8 cellular contexts compared by ENCODE assay signal in genomic region chr2:178450574-178451429, GRCh38. TPM values are rescaled to one million over a fixed set of nuclear protein-coding genes. Genes with fewer than 3 reads are reported as not detected.
DNase-seq lines count a peak whose midpoint lies in the region; ATAC-seq and TF ChIP-seq lines count a peak whose summit lies in the region.

Gene PJVK (plus strand): TSS chr2:178451378. CDS start chr2:178453410, 2,032 bp downstream.
Gene PRKRA (minus strand): TSS chr2:178451175. CDS start chr2:178451030, 145 bp downstream.

- H3K36me3 Mint-ChIP-seq in T-helper 2 cell treated with Interferon-gamma antibody and Interleukin-4, amounts not matched to agents 5 μg/mL and 100 μg/mL, for 36 hours (ENCODE audit: low read depth), result peaks cover 23% of the 10 kb centered on the region

- peak within 1 kb of the TSS; percentile 98 to 99 for H3K27ac ChIP-seq in ascending aorta
- peak within 1 kb of the TSS; percentile 97 for H3K27ac ChIP-seq in right cardiac atrium (ENCODE audit: low read length)
- H3K27ac ChIP-seq in vagina, result peak within 1 kb of the TSS; percentile 91

- H3K36me3 ChIP-seq in ascending aorta, result peaks cover 6 to 8% of the 10 kb centered on the region in 2 donors
- peaks cover 0 to 8% of the 10 kb centered on the region in 2 donors for H3K36me3 ChIP-seq in vagina

- intact Hi-C loops in ascending aorta (cut with DNase I), result loop anchor here (1.0 to 5.0 kb wide), 5 partner anchors 27 to 1239 kb away; partner anchors contain the start of genes FKBP7 and HNRNPA3
- intact Hi-C loops in right cardiac atrium (cut with DNase I), result loop anchor here in 1 of 4 donors (2.0 kb wide), 1 partner anchor 28 kb away; the partner anchor contains the start of gene FKBP7
- intact Hi-C loops in vagina (cut with DNase I), result loop anchor here (1.0 kb wide), 1 partner anchor 29 kb away; the partner anchor contains the start of gene PLEKHA3

- peak; percentile 85 for ATAC-seq in GM18505 (IDR thresholded peaks at IDR 0.05; ENCODE audit: unreplicated experiment)
- ATAC-seq in HG02970 (IDR thresholded peaks at IDR 0.05; ENCODE audit: low FRiP score, unreplicated experiment), result peak; percentile 87
- ATAC-seq in right cardiac atrium, result peak; percentile 99

- H3K4me3 ChIP-seq in ascending aorta, result peak within 1 kb of the TSS; percentile 93 to 96
- H3K4me3 ChIP-seq in right cardiac atrium (ENCODE audit: low read length), result peak within 1 kb of the TSS; percentile 62
- H3K4me3 ChIP-seq in vagina, result peak within 1 kb of the TSS; percentile 62 to 81

- H3K27me3 ChIP-seq in ascending aorta (no peaks in the 10 kb centered on the region), right cardiac atrium (ENCODE audit: control insufficient read depth, insufficient read depth) (no peaks in the 10 kb centered on the region), vagina (no peaks in the 10 kb centered on the region)

- TF ChIP-seq CTCF in ascending aorta (IDR thresholded peaks at IDR 0.05) (no peak), vagina (IDR thresholded peaks at IDR 0.05) (peak in 1 of 3 experiments; percentile 20)

- peaks cover 4% of the 10 kb centered on the region for H3K27me3 Mint-ChIP-seq in T-helper 2 cell treated with Interferon-gamma antibody and Interleukin-4, amounts not matched to agents 5 μg/mL and 100 μg/mL, for 36 hours (ENCODE audit: low read depth)

- WGBS in right cardiac atrium, result under 1% methylated on average over 91 of the region's 91 CpGs

- H3K4me1 Mint-ChIP-seq in T-helper 2 cell treated with Interferon-gamma antibody and Interleukin-4, amounts not matched to agents 5 μg/mL and 100 μg/mL, for 36 hours (ENCODE audit: low read depth), result peaks cover 26% of the 10 kb centered on the region

- H3K9me3 Mint-ChIP-seq in T-helper 2 cell treated with Interferon-gamma antibody and Interleukin-4, amounts not matched to agents 5 μg/mL and 100 μg/mL, for 36 hours, result no peaks in the 10 kb centered on the region

- H3K4me3 Mint-ChIP-seq in T-helper 2 cell treated with Interferon-gamma antibody and Interleukin-4, amounts not matched to agents 5 μg/mL and 100 μg/mL, for 36 hours, result peak within 1 kb of the TSS; percentile 88

- H3K27ac Mint-ChIP-seq in T-helper 2 cell treated with Interferon-gamma antibody and Interleukin-4, amounts not matched to agents 5 μg/mL and 100 μg/mL, for 36 hours, result peak within 1 kb of the TSS; percentile 93

- H3K9me3 ChIP-seq in ascending aorta (no peaks in the 10 kb centered on the region), right cardiac atrium (ENCODE audit: control insufficient read depth, low read length) (no peaks in the 10 kb centered on the region), vagina (no peaks in the 10 kb centered on the region)

- H3K4me1 ChIP-seq in ascending aorta (peaks cover 7 to 20% of the 10 kb centered on the region in 2 donors), right cardiac atrium (ENCODE audit: control insufficient read depth, insufficient read depth, low read length) (peaks cover 9% of the 10 kb centered on the region), vagina (peaks cover 34% of the 10 kb centered on the region)

- peak; percentile 89 for TF ChIP-seq POLR2A in GM18505 (IDR thresholded peaks at IDR 0.05; ENCODE audit: borderline replicate concordance, extremely low read depth, insufficient read depth, insufficient read length)
- peak in 1 of 2 donors; percentile 88 for TF ChIP-seq POLR2A in vagina (IDR thresholded peaks at IDR 0.05)

- peak; percentile 22 for DNase-seq in NCI-H187 treated with DMSO at 0.1 percent for 48 hours (lab: John Stamatoyannopoulos, UW)
- DNase-seq in T-helper 2 cell treated with Interferon-gamma antibody and Interleukin-4, amounts not matched to agents 5 μg/mL and 100 μg/mL, for 36 hours (ENCODE audit: low spot score), result peak; percentile 97
- peak; percentile 91 to 98 for DNase-seq in ascending aorta (ENCODE audit: low spot score in 2 of 2)
- peak; percentile 98 to 99 (median 99) for DNase-seq in right cardiac atrium
- peak; percentile 99 for DNase-seq in putamen (ENCODE audit: low spot score)
- DNase-seq in vagina (ENCODE audit: extremely low spot score in 2 of 2), result peak in 1 of 2 donors; percentile 97

RNA-seq across cellular contexts. Expression of gene PJVK, which starts in this region (rescaled TPM):
- not detected for total RNA-seq in ascending aorta
- 1 to 10 TPM; 1.9 to 2.4 (median 2.0) TPM for total RNA-seq in right cardiac atrium
- polyA plus RNA-seq in right cardiac atrium, result 2.0 TPM
- 4.9 TPM for total RNA-seq in vagina

RNA-seq across cellular contexts. Expression of gene PRKRA, which starts in this region (rescaled TPM):
- total RNA-seq in ascending aorta (75.5 TPM), right cardiac atrium (10 to 100 TPM; 36.6 to 43.9 (median 37.8) TPM), vagina (79.3 TPM)
- 35.5 TPM for polyA plus RNA-seq in right cardiac atrium
